13 cellular contexts compared by ENCODE assay signal in genomic region chr20:52004720-52005119, GRCh38.
DNase-seq lines count a peak whose midpoint lies in the region; ATAC-seq and TF ChIP-seq lines count a peak whose summit lies in the region.
"Had no signal": no experiment of that assay in that cellular context is flagged by ENCODE, and none has a peak within 500 bp of the region (broad histone marks: within the 10 kb centered on the region; RNA-seq: fewer than 3 reads in every experiment).

No MANE protein-coding gene starts in this region.

- H3K4me2 ChIP-seq in osteoblast (ENCODE audit: insufficient read depth, low read length), result peak overlapping the region; percentile 66

- H3K79me2 ChIP-seq in osteoblast (ENCODE audit: insufficient read depth, low read length), result no peaks in the 10 kb centered on the region

- peaks cover 10% of the 10 kb centered on the region for H3K4me1 ChIP-seq in osteoblast (ENCODE audit: insufficient read depth, low read length)
- no peaks in the 10 kb centered on the region for H3K4me1 ChIP-seq in aorta (ENCODE audit: control insufficient read depth in 1 of 2, insufficient read depth in 2 of 2, low read length in 2 of 2)
- no peaks in the 10 kb centered on the region for H3K4me1 ChIP-seq in tibial artery
- H3K4me1 ChIP-seq: colonic mucosa had no signal

- 79 to 83% methylated on average over 3 of the region's 3 CpGs for WGBS in aorta, 2 donors

- no peaks in the 10 kb centered on the region for H4K20me1 ChIP-seq in osteoblast (ENCODE audit: insufficient read depth, low read length)

- H3K27me3 ChIP-seq in osteoblast (ENCODE audit: insufficient read depth, low read length) (no peaks in the 10 kb centered on the region), aorta (ENCODE audit: control insufficient read depth in 1 of 2, insufficient read depth in 2 of 2, low read length in 1 of 2) (no peaks in the 10 kb centered on the region), tibial artery (no peaks in the 10 kb centered on the region)
- H3K27me3 ChIP-seq: colonic mucosa, upper lobe of left lung had no signal

- TF ChIP-seq CTCF in osteoblast (IDR thresholded peaks at IDR 0.05; ENCODE audit: extremely low read depth, low read depth, low read length) (no peak), tibial artery (IDR thresholded peaks at IDR 0.05) (no peak)

- peak overlapping the region; percentile 49 for H3K27ac ChIP-seq in osteoblast (ENCODE audit: low read depth, low read length)
- H3K27ac ChIP-seq in aorta (ENCODE audit: low read depth in 1 of 2, low read length in 2 of 2), result no peak overlapping the region
- no peak overlapping the region for H3K27ac ChIP-seq in tibial artery
- H3K27ac ChIP-seq: 22Rv1, colonic mucosa, RWPE1, upper lobe of left lung had no signal

- H3K4me3 ChIP-seq in osteoblast (ENCODE audit: insufficient read depth, low read length), result peak overlapping the region; percentile 45
- H3K4me3 ChIP-seq in aorta (ENCODE audit: low read length in 2 of 2), result no peak overlapping the region
- H3K4me3 ChIP-seq in tibial artery, result no peak overlapping the region
- H3K4me3 ChIP-seq: colonic mucosa, upper lobe of left lung had no signal

- peak overlapping the region; percentile 47 for H2AFZ ChIP-seq in osteoblast (ENCODE audit: low read length)

- intact Hi-C loops in aorta (cut with DNase I) (no loop called here), tibial artery (cut with DNase I; ENCODE audit: low total_unique reads) (no loop called here)

- no peaks in the 10 kb centered on the region for H3K36me3 ChIP-seq in osteoblast (ENCODE audit: insufficient read depth, low read length)
- H3K36me3 ChIP-seq in aorta (ENCODE audit: control insufficient read depth in 1 of 2, insufficient read depth in 2 of 2, low read length in 1 of 2), result no peaks in the 10 kb centered on the region
- no peaks in the 10 kb centered on the region for H3K36me3 ChIP-seq in tibial artery
- H3K36me3 ChIP-seq: colonic mucosa, upper lobe of left lung had no signal

- ATAC-seq in aorta (ENCODE audit: low FRiP score), result no peak
- ATAC-seq: HCT116 had no signal

- no peaks in the 10 kb centered on the region for H3K9me3 ChIP-seq in osteoblast (ENCODE audit: low read depth, low read length)
- no peaks in the 10 kb centered on the region for H3K9me3 ChIP-seq in aorta (ENCODE audit: control insufficient read depth, low read length)
- H3K9me3 ChIP-seq in tibial artery, result no peaks in the 10 kb centered on the region
- H3K9me3 ChIP-seq: colonic mucosa, upper lobe of left lung had no signal

- DNase-seq in DMS 273 (lab: John Stamatoyannopoulos, UW; ENCODE audit: unreplicated experiment) (peak; percentile 52), DMS 273 treated with DMSO at 0.1 percent for 48 hours (lab: John Stamatoyannopoulos, UW) (no peak), NCI-H2171 treated with DMSO at 0.1 percent for 48 hours (lab: John Stamatoyannopoulos, UW) (peak; percentile 52), dedifferentiated amniotic fluid mesenchymal stem cell (ENCODE audit: extremely low spot score) (peak; percentile 47), osteoblast (ENCODE audit: insufficient read length, low spot score, missing footprints) (no peak), aorta (no peak), mesenteric fat pad (ENCODE audit: low spot score) (no peak), tibial artery (no peak)
- DNase-seq: colonic mucosa, upper lobe of left lung had no signal

Comparison
In these comparisons a context has a peak if more than half of its experiments do, and no peak if none do; other contexts are left out.
1. DNase-seq: peak in DMS 273 (single experiment), NCI-H2171 treated with DMSO at 0.1 percent for 48 hours (single experiment) and dedifferentiated amniotic fluid mesenchymal stem cell (single experiment); none in DMS 273 treated with DMSO at 0.1 percent for 48 hours (single experiment), osteoblast (single experiment), aorta (0 of 2), mesenteric fat pad (single experiment) and tibial artery (0 of 2).